ENCODE assay signal across 2 cellular contexts in the genomic region with DNA sequence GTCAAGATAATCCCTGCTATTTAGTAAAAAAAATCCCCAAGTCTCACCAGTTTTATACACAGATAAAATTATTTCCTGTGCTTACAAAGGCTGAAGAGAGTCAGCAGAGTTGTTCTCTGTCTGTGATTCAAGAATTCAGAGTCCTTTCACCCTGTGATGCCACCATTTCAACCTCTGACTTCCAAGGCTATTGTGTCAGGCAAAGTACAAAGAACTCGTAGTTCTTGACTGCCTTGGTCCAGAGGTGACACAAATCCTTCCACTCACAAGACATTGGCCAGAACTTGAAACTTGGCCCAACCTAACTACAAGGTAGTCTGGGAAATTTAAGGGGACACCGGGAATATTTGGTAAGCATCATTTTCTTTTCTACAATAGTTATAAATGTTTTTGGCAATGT.
TF ChIP-seq lines count a peak whose summit lies in the region.

No MANE protein-coding gene starts in this region.

TF ChIP-seq in liver, 16 proteins besides CTCF, POLR2A, EP300 and RAD21 (continued from another document):
- TF ChIP-seq ZBTB33 (IDR thresholded peaks at IDR 0.05) (no peak), HNF4G (IDR thresholded peaks at IDR 0.05) (no peak), REST (IDR thresholded peaks at IDR 0.05) (no peak), HNF4A (conservative IDR thresholded peaks at IDR 0.05) (peak; percentile 30 to 44), JUND (IDR thresholded peaks at IDR 0.05) (no peak), RXRA (IDR thresholded peaks at IDR 0.05) (peak in 1 of 2 donors; percentile 27)

TF ChIP-seq in HepG2, 621 proteins besides CTCF, POLR2A, EP300 and RAD21 (continued from another document):
- no peak for TF ChIP-seq HOMEZ (CRISPR knock-in tag; IDR thresholded peaks at IDR 0.05; ENCODE audit: low read depth)
- no peak for TF ChIP-seq NFAT5 (CRISPR knock-in tag; IDR thresholded peaks at IDR 0.05)
- TF ChIP-seq YEATS2 (CRISPR knock-in tag; IDR thresholded peaks at IDR 0.05; ENCODE audit: borderline replicate concordance): no peak
- no peak for TF ChIP-seq DZIP1 (CRISPR knock-in tag; IDR thresholded peaks at IDR 0.05)
- TF ChIP-seq, protein P1, sequence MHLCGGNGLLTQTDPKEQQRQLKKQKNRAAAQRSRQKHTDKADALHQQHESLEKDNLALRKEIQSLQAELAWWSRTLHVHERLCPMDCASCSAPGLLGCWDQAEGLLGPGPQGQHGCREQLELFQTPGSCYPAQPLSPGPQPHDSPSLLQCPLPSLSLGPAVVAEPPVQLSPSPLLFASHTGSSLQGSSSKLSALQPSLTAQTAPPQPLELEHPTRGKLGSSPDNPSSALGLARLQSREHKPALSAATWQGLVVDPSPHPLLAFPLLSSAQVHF (CRISPR knock-in tag; IDR thresholded peaks at IDR 0.05): no peak
- TF ChIP-seq LCORL (IDR thresholded peaks at IDR 0.05): no peak
- no peak for TF ChIP-seq LCORL (CRISPR knock-in tag; IDR thresholded peaks at IDR 0.05)
- TF ChIP-seq KAT7 (CRISPR knock-in tag; IDR thresholded peaks at IDR 0.05; ENCODE audit: borderline replicate concordance): no peak
- no peak for TF ChIP-seq CHD4 (IDR thresholded peaks at IDR 0.05; ENCODE audit: borderline replicate concordance, low read length)
- TF ChIP-seq TCF7L2 (IDR thresholded peaks at IDR 0.05; ENCODE audit: low read depth, low read length): no peak
- no peak for TF ChIP-seq ZNF724P (CRISPR knock-in tag; IDR thresholded peaks at IDR 0.05; ENCODE audit: borderline replicate concordance)
- TF ChIP-seq NFKB2 (CRISPR knock-in tag; IDR thresholded peaks at IDR 0.05; ENCODE audit: borderline replicate concordance): no peak
- no peak for TF ChIP-seq ZNF232 (CRISPR knock-in tag; IDR thresholded peaks at IDR 0.05; ENCODE audit: borderline replicate concordance)
- TF ChIP-seq, protein P2, sequence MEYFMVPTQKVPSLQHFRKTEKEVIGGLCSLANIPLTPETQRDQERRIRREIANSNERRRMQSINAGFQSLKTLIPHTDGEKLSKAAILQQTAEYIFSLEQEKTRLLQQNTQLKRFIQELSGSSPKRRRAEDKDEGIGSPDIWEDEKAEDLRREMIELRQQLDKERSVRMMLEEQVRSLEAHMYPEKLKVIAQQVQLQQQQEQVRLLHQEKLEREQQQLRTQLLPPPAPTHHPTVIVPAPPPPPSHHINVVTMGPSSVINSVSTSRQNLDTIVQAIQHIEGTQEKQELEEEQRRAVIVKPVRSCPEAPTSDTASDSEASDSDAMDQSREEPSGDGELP (IDR thresholded peaks at IDR 0.05; ENCODE audit: borderline replicate concordance, low read depth): no peak
- TF ChIP-seq, protein P3, sequence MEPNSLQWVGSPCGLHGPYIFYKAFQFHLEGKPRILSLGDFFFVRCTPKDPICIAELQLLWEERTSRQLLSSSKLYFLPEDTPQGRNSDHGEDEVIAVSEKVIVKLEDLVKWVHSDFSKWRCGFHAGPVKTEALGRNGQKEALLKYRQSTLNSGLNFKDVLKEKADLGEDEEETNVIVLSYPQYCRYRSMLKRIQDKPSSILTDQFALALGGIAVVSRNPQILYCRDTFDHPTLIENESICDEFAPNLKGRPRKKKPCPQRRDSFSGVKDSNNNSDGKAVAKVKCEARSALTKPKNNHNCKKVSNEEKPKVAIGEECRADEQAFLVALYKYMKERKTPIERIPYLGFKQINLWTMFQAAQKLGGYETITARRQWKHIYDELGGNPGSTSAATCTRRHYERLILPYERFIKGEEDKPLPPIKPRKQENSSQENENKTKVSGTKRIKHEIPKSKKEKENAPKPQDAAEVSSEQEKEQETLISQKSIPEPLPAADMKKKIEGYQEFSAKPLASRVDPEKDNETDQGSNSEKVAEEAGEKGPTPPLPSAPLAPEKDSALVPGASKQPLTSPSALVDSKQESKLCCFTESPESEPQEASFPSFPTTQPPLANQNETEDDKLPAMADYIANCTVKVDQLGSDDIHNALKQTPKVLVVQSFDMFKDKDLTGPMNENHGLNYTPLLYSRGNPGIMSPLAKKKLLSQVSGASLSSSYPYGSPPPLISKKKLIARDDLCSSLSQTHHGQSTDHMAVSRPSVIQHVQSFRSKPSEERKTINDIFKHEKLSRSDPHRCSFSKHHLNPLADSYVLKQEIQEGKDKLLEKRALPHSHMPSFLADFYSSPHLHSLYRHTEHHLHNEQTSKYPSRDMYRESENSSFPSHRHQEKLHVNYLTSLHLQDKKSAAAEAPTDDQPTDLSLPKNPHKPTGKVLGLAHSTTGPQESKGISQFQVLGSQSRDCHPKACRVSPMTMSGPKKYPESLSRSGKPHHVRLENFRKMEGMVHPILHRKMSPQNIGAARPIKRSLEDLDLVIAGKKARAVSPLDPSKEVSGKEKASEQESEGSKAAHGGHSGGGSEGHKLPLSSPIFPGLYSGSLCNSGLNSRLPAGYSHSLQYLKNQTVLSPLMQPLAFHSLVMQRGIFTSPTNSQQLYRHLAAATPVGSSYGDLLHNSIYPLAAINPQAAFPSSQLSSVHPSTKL (CRISPR knock-in tag; IDR thresholded peaks at IDR 0.05): no peak
- no peak for TF ChIP-seq THAP11 (CRISPR knock-in tag; IDR thresholded peaks at IDR 0.05)
